In the genomic region with DNA sequence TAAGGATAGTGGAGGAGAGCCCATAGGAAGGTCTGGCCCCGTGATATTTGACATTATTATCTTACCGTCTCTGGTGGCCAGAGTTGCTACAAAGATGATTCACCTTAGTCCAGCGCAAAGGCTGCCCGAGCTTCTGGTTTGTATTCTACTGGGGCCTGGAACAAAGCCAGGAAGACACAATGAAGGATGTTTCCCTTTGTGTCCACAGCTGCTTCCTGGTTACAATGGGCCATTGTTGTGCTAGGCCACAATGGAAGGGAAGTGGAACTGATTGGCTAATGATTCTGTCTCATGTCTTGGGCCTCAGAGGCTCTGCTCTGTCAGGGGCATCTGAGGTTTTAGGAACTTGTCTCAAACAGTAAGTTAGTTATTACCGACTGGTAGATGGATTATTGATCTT, we compare ENCODE assay signal across 8 cellular contexts.
DNase-seq lines count a peak whose midpoint lies in the region; ATAC-seq lines count a peak whose summit lies in the region.

No MANE protein-coding gene starts in this region.

- ATAC-seq in GM18909 (IDR thresholded peaks at IDR 0.05; ENCODE audit: poor library complexity, unreplicated experiment) (peak; percentile 90), HG03342 (IDR thresholded peaks at IDR 0.05; ENCODE audit: unreplicated experiment) (peak; percentile 95)

- DNase-seq in SKM-1 treated with dmso at 0.1 percent for 144 hours (lab: John Stamatoyannopoulos, UW; ENCODE audit: unreplicated experiment): peak; percentile 84
- peak; percentile 89 to 97 for DNase-seq in hippocampal formation (lab: John Stamatoyannopoulos, UW)
- no peak for DNase-seq in EL
- no peak for DNase-seq in cortex of kidney (lab: John Stamatoyannopoulos, UW)
- DNase-seq in GDM1 (lab: John Stamatoyannopoulos, UW): no peak
- DNase-seq in NCI-H524 treated with DMSO at 0.1 percent for 48 hours (lab: John Stamatoyannopoulos, UW): no peak

Comparison
In these comparisons a context has a peak if more than half of its experiments do, and no peak if none do; other contexts are left out.
1. DNase-seq: peak in SKM-1 treated with dmso at 0.1 percent for 144 hours (single experiment) and hippocampal formation (2 of 2); none in EL (single experiment), cortex of kidney (single experiment), GDM1 (single experiment) and NCI-H524 treated with DMSO at 0.1 percent for 48 hours (single experiment).